2 cellular contexts compared by ENCODE assay signal in genomic region chr1:27005166-27005530, GRCh38.
A peak's percentile ranks its signal among the peaks of the same experiment; 100 is the strongest.
TF ChIP-seq lines count a peak whose summit lies in the region.

No MANE protein-coding gene starts in this region.

TF ChIP-seq in IMR-90, 13 proteins besides CTCF, POLR2A, EP300 and RAD21:
- no peak for TF ChIP-seq CEBPB (IDR thresholded peaks at IDR 0.05; ENCODE audit: low read depth, low read length)
- TF ChIP-seq ELK1 (IDR thresholded peaks at IDR 0.05; ENCODE audit: borderline replicate concordance, low read depth, low read length) = no peak
- TF ChIP-seq FOS (IDR thresholded peaks at IDR 0.05; ENCODE audit: low read depth, low read length) = no peak
- no peak for TF ChIP-seq CHD1 (IDR thresholded peaks at IDR 0.05; ENCODE audit: low read depth, low read length)
- no peak for TF ChIP-seq MAZ (IDR thresholded peaks at IDR 0.05; ENCODE audit: borderline replicate concordance, low read depth, low read length)
- no peak for TF ChIP-seq MAFK (IDR thresholded peaks at IDR 0.05; ENCODE audit: low read depth, low read length)
- no peak for TF ChIP-seq USF2 (IDR thresholded peaks at IDR 0.05; ENCODE audit: low read depth, low read length)
- no peak for TF ChIP-seq NFE2L2 (IDR thresholded peaks at IDR 0.05; ENCODE audit: low read depth, low read length)
- no peak for TF ChIP-seq MXI1 (IDR thresholded peaks at IDR 0.05; ENCODE audit: borderline replicate concordance, low read depth, low read length)
- TF ChIP-seq RCOR1 (IDR thresholded peaks at IDR 0.05; ENCODE audit: insufficient replicate concordance, low read length) = no peak
- TF ChIP-seq SMC3 (IDR thresholded peaks at IDR 0.05; ENCODE audit: low read depth, low read length) = no peak
- no peak for TF ChIP-seq RFX5 (IDR thresholded peaks at IDR 0.05; ENCODE audit: low read depth, low read length)
- no peak for TF ChIP-seq BHLHE40 (IDR thresholded peaks at IDR 0.05; ENCODE audit: low read depth, low read length)
TF ChIP-seq in IMR-90: peak in this region for 0.

TF ChIP-seq in H1, 55 proteins besides CTCF, POLR2A, EP300 and RAD21:
- TF ChIP-seq SP4 (IDR thresholded peaks at IDR 0.05; ENCODE audit: low read length) (peak; percentile 54; the same call in 1 of the 2 replicates), POLR2AphosphoS5 (IDR thresholded peaks at IDR 0.05; ENCODE audit: low read depth, low read length) (peak; percentile 25; the same call in 1 of the 2 replicates), MAX (IDR thresholded peaks at IDR 0.05) (no peak)
